Comparison of ENCODE assay signal across 9 cellular contexts in the genomic region with DNA sequence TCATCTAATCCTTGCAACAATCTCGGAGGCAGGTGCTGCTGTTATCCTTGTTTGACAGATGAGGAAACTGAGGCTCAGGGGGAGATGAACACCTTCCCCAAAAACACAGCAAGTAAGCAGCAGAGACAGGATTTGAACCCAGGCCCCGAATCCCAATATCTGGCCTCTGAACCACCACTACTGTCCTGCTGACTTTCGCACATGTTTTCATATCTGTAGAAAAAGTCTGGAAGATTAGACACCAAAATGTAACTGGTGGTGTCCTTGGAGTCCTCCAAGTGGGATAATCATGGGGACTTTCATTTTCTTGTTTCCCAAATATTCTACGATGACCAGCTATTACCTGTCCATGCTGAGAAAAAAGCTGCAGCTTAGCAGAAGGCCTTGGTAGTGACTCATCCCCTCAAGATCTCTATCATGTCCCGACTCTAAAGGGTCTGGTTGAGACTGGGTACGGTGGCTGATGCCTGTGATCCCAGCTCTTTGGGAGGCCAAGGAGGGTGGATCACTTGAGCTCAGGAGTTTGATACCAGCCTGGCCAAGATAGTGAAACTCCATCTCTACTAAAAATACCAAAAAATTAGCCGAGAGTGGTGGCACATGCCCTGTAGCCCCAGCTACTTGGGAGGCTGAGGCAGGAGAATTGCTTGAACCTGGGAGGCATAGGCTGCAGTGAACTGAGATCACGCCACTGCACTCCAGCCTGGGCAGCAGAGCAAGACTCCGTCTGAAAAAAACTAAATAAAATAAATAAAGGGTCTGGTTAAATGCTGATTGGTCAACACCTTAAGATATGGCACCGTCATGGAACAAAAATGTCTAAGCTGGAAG. TPM values are rescaled to one million over a fixed set of nuclear protein-coding genes. Genes with fewer than 3 reads are reported as not detected.
DNase-seq lines count a peak whose midpoint lies in the region; ATAC-seq, FAIRE-seq and TF ChIP-seq lines count a peak whose summit lies in the region.
"Had no signal": no experiment of that assay in that cellular context is flagged by ENCODE, and none has a peak within 500 bp of the region (broad histone marks: within the 10 kb centered on the region; RNA-seq: fewer than 3 reads in every experiment).

No MANE protein-coding gene starts in this region.

- H3K4me3 ChIP-seq in SK-N-SH (ENCODE audit: low read depth in 2 of 2, low read length in 1 of 2) (peak overlapping the region in 1 of 2 experiments; percentile 8; a peak in 1 of 4 replicates), gastroesophageal sphincter (no peak overlapping the region), spleen (no peak overlapping the region), SJCRH30 (no peak overlapping the region)

- H3K4me1 ChIP-seq in SK-N-SH (ENCODE audit: control insufficient read depth in 1 of 2, insufficient read depth in 2 of 2, low read depth in 1 of 2, low read length in 1 of 2) (peaks cover 0 to 9% of the 10 kb centered on the region in 2 experiments; a peak in 1 of 4 replicates), gastroesophageal sphincter (peaks cover 0 to 12% (median 9%) of the 10 kb centered on the region in 3 donors), spleen (peaks cover 0 to 59% (median 28%) of the 10 kb centered on the region in 6 donors), SJCRH30 (no peaks in the 10 kb centered on the region)

- TF ChIP-seq EP300 in SK-N-SH (IDR thresholded peaks at IDR 0.05; ENCODE audit: borderline replicate concordance in 1 of 2, low read depth in 1 of 2, low read length in 1 of 2) (no peak), gastroesophageal sphincter (IDR thresholded peaks at IDR 0.05) (no peak)

- H3K27me3 ChIP-seq in SK-N-SH (ENCODE audit: insufficient read depth), result no peaks in the 10 kb centered on the region
- H3K27me3 ChIP-seq in gastroesophageal sphincter, result no peaks in the 10 kb centered on the region
- H3K27me3 ChIP-seq in spleen (replicated peaks in 1 of 7), result no peaks in the 10 kb centered on the region
- no peaks in the 10 kb centered on the region for H3K27me3 ChIP-seq in SJCRH30

- CTCF ChIA-PET in SK-N-SH (lab: Yijun Ruan, JAX), result interaction anchor here (1.8 kb wide), 1 partner anchor 8 kb away, joined by 5 read pairs; a partner anchor contains a TSS

- H3K9me2 ChIP-seq in SK-N-SH, result no peaks in the 10 kb centered on the region

- H3K27ac ChIP-seq in SK-N-SH (ENCODE audit: low read depth in 2 of 2, low read length in 1 of 2) (peak overlapping the region in 1 of 2 experiments; percentile 93; a peak in 2 of 4 replicates), gastroesophageal sphincter (peak overlapping the region in 3 of 4 donors; percentile 59 to 67 (median 66)), spleen (peak overlapping the region; percentile 70 to 84 (median 78)), SJCRH30 (no peak overlapping the region)

- H3K9me3 ChIP-seq in SK-N-SH (no peaks in the 10 kb centered on the region), gastroesophageal sphincter (peaks cover 0 to 5% (median 0%) of the 10 kb centered on the region in 3 donors), spleen (peaks cover 0 to 13% (median 12%) of the 10 kb centered on the region in 8 donors), SJCRH30 (replicated peaks) (no peaks in the 10 kb centered on the region)

- TF ChIP-seq POLR2A in GM12891 (IDR thresholded peaks at IDR 0.05; ENCODE audit: low read depth, low read length), result no peak
- TF ChIP-seq POLR2A in gastroesophageal sphincter (IDR thresholded peaks at IDR 0.05), result no peak
- TF ChIP-seq POLR2A in spleen (IDR thresholded peaks at IDR 0.05), result no peak

- peak overlapping the region; percentile 54; the same call in 1 of the 2 replicates for H3K9ac ChIP-seq in SK-N-SH

- FAIRE-seq in GM12891 (lab: Jason Lieb, UNC), result peak; percentile 5

- H4K20me1 ChIP-seq in SK-N-SH (ENCODE audit: insufficient read depth), result no peaks in the 10 kb centered on the region

- H3K4me2 ChIP-seq in SK-N-SH, result peak overlapping the region; percentile 53

- peaks cover 0 to 20% of the 10 kb centered on the region in 2 experiments for H3K36me3 ChIP-seq in SK-N-SH (replicated peaks in 1 of 2; ENCODE audit: control insufficient read depth in 1 of 2, insufficient read depth in 2 of 2, low read length in 1 of 2)
- peaks cover 0 to 13% of the 10 kb centered on the region in 2 donors for H3K36me3 ChIP-seq in gastroesophageal sphincter
- peaks cover 0 to 27% (median 9%) of the 10 kb centered on the region in 6 donors for H3K36me3 ChIP-seq in spleen
- H3K36me3 ChIP-seq in SJCRH30, result no peaks in the 10 kb centered on the region

- intact Hi-C loops in spleen (cut with DNase I; ENCODE audit: low total_unique reads), result no loop called here

- TF ChIP-seq RAD21 in SK-N-SH (IDR thresholded peaks at IDR 0.05; ENCODE audit: low read length), result no peak

- H3K79me2 ChIP-seq in SK-N-SH (ENCODE audit: insufficient read depth), result peaks cover 56% of the 10 kb centered on the region

- POLR2A ChIA-PET in SK-N-SH (lab: Yijun Ruan, JAX), result no interaction called here

- DNase-seq in GM12891 (ENCODE audit: insufficient read length, low spot score) (no peak), SK-N-SH (no peak), spleen (no peak), SJCRH30 (no peak)
- no peak for DNase-seq in activated naive CD4-positive, alpha-beta T cell (lab: John Stamatoyannopoulos, UW)
- DNase-seq: NCI-H1105 had no signal

- H2AFZ ChIP-seq in SK-N-SH (ENCODE audit: low read depth), result no peak overlapping the region

- ATAC-seq in gastroesophageal sphincter (no peak), GM19351 (IDR thresholded peaks at IDR 0.05; ENCODE audit: unreplicated experiment) (no peak), HG03520 (IDR thresholded peaks at IDR 0.05; ENCODE audit: unreplicated experiment) (no peak)

- TF ChIP-seq CTCF in SK-N-SH (IDR thresholded peaks at IDR 0.05), result no peak
- no peak for TF ChIP-seq CTCF in gastroesophageal sphincter (IDR thresholded peaks at IDR 0.05)
- TF ChIP-seq CTCF in spleen (IDR thresholded peaks at IDR 0.05 in 8 of 11, conservative IDR thresholded peaks at IDR 0.05 in 3 of 11), result no peak

- peaks cover 29% of the 10 kb centered on the region for H3F3A ChIP-seq in SK-N-SH (replicated peaks; ENCODE audit: insufficient read depth)

- WGBS in SK-N-SH (ENCODE audit: low lambda C conversion rate), result 61% methylated on average over 10 of the region's 10 CpGs
- WGBS in gastroesophageal sphincter (ENCODE audit: low coverage in 1 of 2), 2 donors, result 79% methylated on average over 8 to 10 of the region's 10 CpGs
- WGBS in spleen, 5 donors, result 79 to 88% (median 84%) methylated on average over 10 of the region's 10 CpGs

TF ChIP-seq in GM12891, 5 proteins besides CTCF, POLR2A, EP300 and RAD21:
- TF ChIP-seq POLR2AphosphoS5 (IDR thresholded peaks at IDR 0.05; ENCODE audit: low read depth, low read length), result no peak
- no peak for TF ChIP-seq SPI1 (IDR thresholded peaks at IDR 0.05; ENCODE audit: low read depth, low read length)
- TF ChIP-seq POU2F2 (IDR thresholded peaks at IDR 0.05; ENCODE audit: low read depth, low read length), result no peak
- TF ChIP-seq PAX5 (IDR thresholded peaks at IDR 0.05; ENCODE audit: insufficient read depth, low read length, severe bottlenecking), result no peak
- no peak for TF ChIP-seq TAF1 (IDR thresholded peaks at IDR 0.05; ENCODE audit: low read depth, low read length)

TF ChIP-seq in SK-N-SH, 30 proteins besides CTCF, POLR2A, EP300 and RAD21 (continues in another document):
- no peak for TF ChIP-seq TAF1 (IDR thresholded peaks at IDR 0.05; ENCODE audit: borderline replicate concordance, low read depth, low read length)
- TF ChIP-seq, protein P1, sequence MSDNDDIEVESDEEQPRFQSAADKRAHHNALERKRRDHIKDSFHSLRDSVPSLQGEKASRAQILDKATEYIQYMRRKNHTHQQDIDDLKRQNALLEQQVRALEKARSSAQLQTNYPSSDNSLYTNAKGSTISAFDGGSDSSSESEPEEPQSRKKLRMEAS (IDR thresholded peaks at IDR 0.05; ENCODE audit: low read depth), result 0 out of 2 replicates have a peak, but pooled peaks have one; percentile 22
- TF ChIP-seq, protein P2, sequence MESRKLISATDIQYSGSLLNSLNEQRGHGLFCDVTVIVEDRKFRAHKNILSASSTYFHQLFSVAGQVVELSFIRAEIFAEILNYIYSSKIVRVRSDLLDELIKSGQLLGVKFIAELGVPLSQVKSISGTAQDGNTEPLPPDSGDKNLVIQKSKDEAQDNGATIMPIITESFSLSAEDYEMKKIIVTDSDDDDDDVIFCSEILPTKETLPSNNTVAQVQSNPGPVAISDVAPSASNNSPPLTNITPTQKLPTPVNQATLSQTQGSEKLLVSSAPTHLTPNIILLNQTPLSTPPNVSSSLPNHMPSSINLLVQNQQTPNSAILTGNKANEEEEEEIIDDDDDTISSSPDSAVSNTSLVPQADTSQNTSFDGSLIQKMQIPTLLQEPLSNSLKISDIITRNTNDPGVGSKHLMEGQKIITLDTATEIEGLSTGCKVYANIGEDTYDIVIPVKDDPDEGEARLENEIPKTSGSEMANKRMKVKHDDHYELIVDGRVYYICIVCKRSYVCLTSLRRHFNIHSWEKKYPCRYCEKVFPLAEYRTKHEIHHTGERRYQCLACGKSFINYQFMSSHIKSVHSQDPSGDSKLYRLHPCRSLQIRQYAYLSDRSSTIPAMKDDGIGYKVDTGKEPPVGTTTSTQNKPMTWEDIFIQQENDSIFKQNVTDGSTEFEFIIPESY (IDR thresholded peaks at IDR 0.05; ENCODE audit: borderline replicate concordance, low read depth), result no peak

RNA-seq across cellular contexts. Expression of a gene that starts 8.6 kb away (rescaled TPM):
- 3.2 TPM for polyA plus RNA-seq in GM12891 (2012; ENCODE audit: low read depth, missing spikeins)
- polyA plus RNA-seq in SK-N-SH (2012; rRNA removed) (7.7 and 8.6 TPM in 2 replicates), spleen (1 to 10 TPM; 1.4 to 3.4 (median 2.7) TPM)
- 5.4 and 6.5 TPM in 2 replicates for polyA plus RNA-seq in SK-N-SH (2012; cell fraction: cytosol; rRNA removed)
- 6.6 and 7.6 TPM in 2 replicates for polyA plus RNA-seq in SK-N-SH (2012; cell fraction: nucleus; rRNA removed)
- total RNA-seq in gastroesophageal sphincter (1 to 10 TPM; 2.2 to 4.4 (median 3.3) TPM), spleen (10 to 100 TPM in 3 of 7 donors, 1 to 10 TPM in 4; 4.8 to 11.8 (median 9.4) TPM)
- total RNA-seq in SJCRH30 (2014; rRNA removed; shearing (Covaris generic)), result 8.1 TPM in 2 replicates

RNA-seq across cellular contexts. Expression of a gene that starts 31.7 kb away (rescaled TPM):
- 19.8 TPM for polyA plus RNA-seq in GM12891 (2012; ENCODE audit: low read depth, missing spikeins)
- polyA plus RNA-seq in SK-N-SH (2012; rRNA removed) (9.2 and 10.2 TPM in 2 replicates), spleen (10 to 100 TPM; 44.3 to 70.1 (median 46.5) TPM)
- 14.2 TPM in 2 replicates for polyA plus RNA-seq in SK-N-SH (2012; cell fraction: cytosol; rRNA removed)
- polyA plus RNA-seq in SK-N-SH (2012; cell fraction: nucleus; rRNA removed), result 14.5 and 15.6 TPM in 2 replicates
- total RNA-seq in gastroesophageal sphincter (10 to 100 TPM; 24.5 to 31.9 (median 27.7) TPM), spleen (10 to 100 TPM; 53.9 to 75.9 (median 64.6) TPM)
- 58.3 and 63.8 TPM in 2 replicates for total RNA-seq in SJCRH30 (2014; rRNA removed; shearing (Covaris generic))

RNA-seq across cellular contexts. Expression of a gene that starts 57.8 kb away (rescaled TPM):
- 197 TPM for polyA plus RNA-seq in GM12891 (2012; ENCODE audit: low read depth, missing spikeins)
- 211 and 283 TPM in 2 replicates for polyA plus RNA-seq in SK-N-SH (2012; rRNA removed)
- 280 and 306 TPM in 2 replicates for polyA plus RNA-seq in SK-N-SH (2012; cell fraction: cytosol; rRNA removed)
- polyA plus RNA-seq in SK-N-SH (2012; cell fraction: nucleus; rRNA removed), result 28.1 and 50.2 TPM in 2 replicates
- total RNA-seq in gastroesophageal sphincter, result 100 to 1,000 TPM; 121 to 155 (median 139) TPM
- 10 to 100 TPM; 69.8 to 96.6 (median 90.2) TPM for total RNA-seq in spleen
- 100 to 1,000 TPM; 137 to 215 (median 215) TPM for polyA plus RNA-seq in spleen
- 115 and 119 TPM in 2 replicates for total RNA-seq in SJCRH30 (2014; rRNA removed; shearing (Covaris generic))
